ENCODE assay signal across 14 cellular contexts in the genomic region with DNA sequence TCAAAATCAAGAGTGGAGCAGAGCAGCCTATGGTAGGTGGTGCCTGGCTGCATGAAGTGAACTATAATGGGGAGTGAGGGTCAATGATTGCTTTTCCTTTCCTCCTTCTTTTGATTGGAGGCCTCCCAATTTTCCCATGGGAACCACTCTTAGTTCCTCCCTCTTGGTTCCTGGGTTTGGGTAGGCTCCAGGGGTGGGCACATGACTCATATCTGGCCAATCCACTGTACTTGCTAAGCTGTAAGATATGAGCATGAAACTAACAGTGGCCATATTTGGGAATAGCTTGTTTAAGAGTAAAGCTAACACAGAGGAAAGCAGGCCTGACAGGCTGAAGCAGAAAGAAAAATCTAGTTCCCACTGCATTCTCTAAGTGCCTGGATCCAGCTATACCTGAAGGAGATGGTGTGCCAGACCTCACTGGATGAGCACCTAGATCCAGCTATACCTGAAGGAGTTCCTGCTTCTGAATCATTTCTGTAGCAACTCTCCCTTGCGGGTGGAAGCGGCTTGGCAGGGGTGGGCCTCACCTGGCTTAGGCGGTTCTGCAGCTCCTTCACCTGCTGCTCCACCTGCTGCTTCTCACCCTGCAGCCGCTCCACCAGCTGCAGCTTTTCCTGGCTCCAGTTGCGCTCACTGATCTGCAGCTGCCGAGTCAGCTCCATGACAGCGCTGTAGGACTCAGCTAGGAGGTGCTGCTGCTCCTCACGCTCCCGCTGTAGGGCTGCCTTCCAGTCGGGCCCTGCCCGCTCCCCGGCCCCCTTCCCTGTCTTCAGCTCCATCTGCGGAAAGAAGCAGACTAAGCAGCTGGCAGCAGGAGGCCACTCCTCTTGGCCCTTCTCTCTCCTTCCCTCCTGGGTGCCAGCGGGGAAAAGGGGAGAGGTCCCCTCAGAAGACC. TPM values are rescaled to one million over a fixed set of nuclear protein-coding genes. Genes with fewer than 3 reads are reported as not detected.
DNase-seq lines count a peak whose midpoint lies in the region; ATAC-seq and TF ChIP-seq lines count a peak whose summit lies in the region.
"Had no signal": no experiment of that assay in that cellular context is flagged by ENCODE, and none has a peak within 500 bp of the region (broad histone marks: within the 10 kb centered on the region; RNA-seq: fewer than 3 reads in every experiment).

No MANE protein-coding gene starts in this region.

- no peaks in the 10 kb centered on the region for H3K79me2 ChIP-seq in PC-3 (ENCODE audit: low read length)

- BruUV-seq in PC-3 (replicated peaks; lab: Mats Ljungman, UMichigan) = no TSS peak

- intact Hi-C loops in PC-3 (cut with micrococcal nuclease) = no loop called here
- intact Hi-C loops in dendritic cell treated with granulocyte-macrophage colony-stimulating factor and Interleukin-4, amounts not matched to agents 40 ng/mL and 50 ng/mL, for 4 days (cut with micrococcal nuclease) = no loop called here

- CTCF ChIA-PET in PC-3 (lab: Charles Lee) = no interaction called here

- TF ChIP-seq CTCF in PC-3 (conservative IDR thresholded peaks at IDR 0.05; ENCODE audit: low read depth, low read length) = no peak
- no peak for TF ChIP-seq CTCF in omental fat pad (IDR thresholded peaks at IDR 0.05)

- no peaks in the 10 kb centered on the region for H3K9me2 ChIP-seq in PC-3 (replicated peaks; ENCODE audit: low read length)

- POLR2A ChIA-PET in PC-3 (lab: Charles Lee; ENCODE audit: unreplicated experiment) = no interaction called here

- no peaks in the 10 kb centered on the region for H4K20me1 ChIP-seq in PC-3 (ENCODE audit: low read length)

- no peaks in the 10 kb centered on the region for H3K9me3 ChIP-seq in PC-3 (ENCODE audit: low read length)
- H3K9me3 ChIP-seq: left ventricle myocardium inferior had no signal

- no peaks in the 10 kb centered on the region for H3K9me3 Mint-ChIP-seq in dendritic cell treated with granulocyte-macrophage colony-stimulating factor and Interleukin-4, amounts not matched to agents 40 ng/mL and 50 ng/mL, for 4 days
- no peaks in the 10 kb centered on the region for H3K9me3 Mint-ChIP-seq in activated T-helper 17 cell treated with anti-CD3 and anti-CD28 coated beads, Interleukin-2, amount 50 U/mL, for 72 hours
- H3K9me3 Mint-ChIP-seq: stimulated activated naive CD8-positive, alpha-beta T cell treated with anti-CD3 and anti-CD28 coated beads, Interleukin-15, Interleukin-2, amounts not matched to agents 100 ng/mL and 50 ng/mL, for 24 hours had no signal

- H3K9ac ChIP-seq in PC-3 (ENCODE audit: low read length) = no peak overlapping the region

- H3K36me3 Mint-ChIP-seq in dendritic cell treated with granulocyte-macrophage colony-stimulating factor and Interleukin-4, amounts not matched to agents 40 ng/mL and 50 ng/mL, for 4 days (ENCODE audit: low read depth) = peaks cover 100% of the 10 kb centered on the region
- H3K36me3 Mint-ChIP-seq in activated T-helper 17 cell treated with anti-CD3 and anti-CD28 coated beads, Interleukin-2, amount 50 U/mL, for 72 hours (ENCODE audit: low read depth) = no peaks in the 10 kb centered on the region

- H3K27me3 ChIP-seq in PC-3 (ENCODE audit: low read length) = no peaks in the 10 kb centered on the region

- H2AFZ ChIP-seq in PC-3 (ENCODE audit: low read length) = no peak overlapping the region

- H3K27me3 Mint-ChIP-seq in dendritic cell treated with granulocyte-macrophage colony-stimulating factor and Interleukin-4, amounts not matched to agents 40 ng/mL and 50 ng/mL, for 4 days = no peaks in the 10 kb centered on the region
- H3K27me3 Mint-ChIP-seq in activated T-helper 17 cell treated with anti-CD3 and anti-CD28 coated beads, Interleukin-2, amount 50 U/mL, for 72 hours = no peaks in the 10 kb centered on the region
- H3K27me3 Mint-ChIP-seq: activated CD4-positive, alpha-beta T cell treated with anti-CD3 and anti-CD28 coated beads for 36 hours; stimulated activated naive CD8-positive, alpha-beta T cell treated with anti-CD3 and anti-CD28 coated beads, Interleukin-15, Interleukin-2, amounts not matched to agents 100 ng/mL and 50 ng/mL, for 24 hours had no signal

- H3K27ac Mint-ChIP-seq in dendritic cell treated with granulocyte-macrophage colony-stimulating factor and Interleukin-4, amounts not matched to agents 40 ng/mL and 50 ng/mL, for 4 days = peak overlapping the region; percentile 2
- H3K27ac Mint-ChIP-seq in activated T-helper 17 cell treated with anti-CD3 and anti-CD28 coated beads, Interleukin-2, amount 50 U/mL, for 72 hours = no peak overlapping the region
- H3K27ac Mint-ChIP-seq: activated CD4-positive, alpha-beta T cell treated with anti-CD3 and anti-CD28 coated beads for 36 hours; stimulated activated naive CD8-positive, alpha-beta T cell treated with anti-CD3 and anti-CD28 coated beads, Interleukin-15, Interleukin-2, amounts not matched to agents 100 ng/mL and 50 ng/mL, for 24 hours had no signal

- DNase-seq in EL (peak; percentile 80), PC-3 (peak; percentile 11), myocyte (ENCODE audit: low read depth) (peak; percentile 53), omental fat pad (ENCODE audit: low spot score) (no peak), NCI-H1436 treated with DMSO at 0.1 percent for 48 hours (lab: John Stamatoyannopoulos, UW) (no peak)
- DNase-seq: activated CD4-positive, alpha-beta T cell treated with anti-CD3 and anti-CD28 coated beads for 36 hours; left ventricle myocardium inferior; NCI-H1048; NCI-H774; stimulated activated CD4-positive, alpha-beta T cell treated with anti-CD3 and anti-CD28 coated beads, Interleukin-1b, Interleukin-23, amount 100 ng/mL, for 48 hours had no signal

- H3K27ac ChIP-seq in PC-3 (ENCODE audit: low read length) = no peak overlapping the region
- H3K27ac ChIP-seq: left ventricle myocardium inferior had no signal

- no peaks in the 10 kb centered on the region for H3F3A ChIP-seq in PC-3 (ENCODE audit: low read length, unreplicated experiment)

- H3K4me1 ChIP-seq in PC-3 (ENCODE audit: insufficient read depth, low read length) = no peaks in the 10 kb centered on the region
- H3K4me1 ChIP-seq: left ventricle myocardium inferior had no signal

- H3K4me1 Mint-ChIP-seq in dendritic cell treated with granulocyte-macrophage colony-stimulating factor and Interleukin-4, amounts not matched to agents 40 ng/mL and 50 ng/mL, for 4 days (ENCODE audit: low read depth) = no peaks in the 10 kb centered on the region
- H3K4me1 Mint-ChIP-seq in activated T-helper 17 cell treated with anti-CD3 and anti-CD28 coated beads, Interleukin-2, amount 50 U/mL, for 72 hours = no peaks in the 10 kb centered on the region
- H3K4me1 Mint-ChIP-seq: activated CD4-positive, alpha-beta T cell treated with anti-CD3 and anti-CD28 coated beads for 36 hours had no signal

- H3K4me3 ChIP-seq in PC-3 (ENCODE audit: low read length) = no peak overlapping the region
- H3K4me3 ChIP-seq: left ventricle myocardium inferior had no signal

- ATAC-seq in PC-3 (peak; percentile 53; the same call in 1 of the 2 replicates), GM21390 (IDR thresholded peaks at IDR 0.05; ENCODE audit: unreplicated experiment) (no peak), omental fat pad (ENCODE audit: low FRiP score) (no peak)
- ATAC-seq in activated T-helper 17 cell treated with anti-CD3 and anti-CD28 coated beads, Interleukin-2, amount 50 U/mL, for 72 hours (replicated peaks) = no peak
- ATAC-seq: activated CD4-positive, alpha-beta T cell treated with anti-CD3 and anti-CD28 coated beads for 36 hours had no signal

- H3K4me3 Mint-ChIP-seq in dendritic cell treated with granulocyte-macrophage colony-stimulating factor and Interleukin-4, amounts not matched to agents 40 ng/mL and 50 ng/mL, for 4 days = no peak overlapping the region
- H3K4me3 Mint-ChIP-seq in activated T-helper 17 cell treated with anti-CD3 and anti-CD28 coated beads, Interleukin-2, amount 50 U/mL, for 72 hours = no peak overlapping the region
- H3K4me3 Mint-ChIP-seq: activated CD4-positive, alpha-beta T cell treated with anti-CD3 and anti-CD28 coated beads for 36 hours; stimulated activated naive CD8-positive, alpha-beta T cell treated with anti-CD3 and anti-CD28 coated beads, Interleukin-15, Interleukin-2, amounts not matched to agents 100 ng/mL and 50 ng/mL, for 24 hours had no signal

- H3K4me2 ChIP-seq in PC-3 (ENCODE audit: low read length) = no peak overlapping the region

- peaks cover 50% of the 10 kb centered on the region for H3K36me3 ChIP-seq in PC-3 (ENCODE audit: low read depth, low read length)

RNA-seq across cellular contexts. Expression of gene DSN1, which starts 29.0 kb away (rescaled TPM):
- 36.3 and 39.8 TPM in 2 replicates for total RNA-seq in PC-3 (2014; rRNA removed)
- total RNA-seq in myocyte = 4.6 and 8.4 TPM in 2 replicates
- 3.8 TPM for polyA plus RNA-seq in myocyte (2012)
- total RNA-seq in omental fat pad = 10 to 100 TPM in 1 of 4 donors, 1 to 10 TPM in 3; 4.5 to 13.9 (median 5.0) TPM
- 10 to 100 TPM; 31.8 to 34.8 TPM for total RNA-seq in activated T-helper 17 cell treated with anti-CD3 and anti-CD28 coated beads, Interleukin-2, amount 50 U/mL, for 72 hours

RNA-seq across cellular contexts. Expression of gene NDRG3, which starts 56.7 kb away (rescaled TPM):
- total RNA-seq in PC-3 (2014; rRNA removed) (27.0 and 30.1 TPM in 2 replicates), myocyte (13.3 and 15.6 TPM in 2 replicates), omental fat pad (10 to 100 TPM in 3 of 4 donors, 1 to 10 TPM in 1; 9.5 to 16.4 (median 14.3) TPM)
- 22.6 TPM for polyA plus RNA-seq in myocyte (2012)
- total RNA-seq in activated T-helper 17 cell treated with anti-CD3 and anti-CD28 coated beads, Interleukin-2, amount 50 U/mL, for 72 hours = 10 to 100 TPM; 30.5 to 30.7 TPM

Comparison
In these comparisons a context has a peak if more than half of its experiments do, and no peak if none do; other contexts are left out.
1. DNase-seq: peak in EL (single experiment), PC-3 (single experiment) and myocyte (single experiment); none in omental fat pad (single experiment) and NCI-H1436 treated with DMSO at 0.1 percent for 48 hours (single experiment).